In the genomic region with DNA sequence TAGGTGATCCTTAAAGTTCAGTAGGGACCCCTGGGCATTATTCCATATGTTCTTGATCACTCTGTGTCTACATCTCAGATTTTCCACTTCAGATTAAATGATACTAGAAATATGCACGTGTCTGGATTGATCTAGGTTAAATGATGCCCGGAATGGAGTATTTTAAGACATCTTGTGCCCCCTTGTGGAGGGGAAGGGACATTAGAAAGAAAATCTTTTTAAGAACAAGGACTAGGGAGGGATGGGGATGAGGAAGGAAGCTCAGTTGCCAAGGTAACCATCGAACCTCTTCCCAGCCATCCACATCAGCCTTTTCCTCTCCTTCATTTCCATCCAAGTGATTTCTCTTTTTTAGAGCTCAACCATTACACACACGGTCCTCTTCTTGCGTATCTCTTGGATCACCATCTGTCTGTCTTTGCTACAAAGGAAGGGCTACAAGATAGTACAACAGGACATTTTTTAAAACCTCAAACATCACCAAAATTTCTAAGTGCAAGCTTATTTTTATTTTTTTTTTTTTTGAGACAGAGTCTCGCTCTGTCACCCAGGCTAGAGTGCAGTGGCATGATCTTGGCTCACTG, we compare ENCODE assay signal across 8 cellular contexts. TPM values are rescaled to one million over a fixed set of nuclear protein-coding genes. Genes with fewer than 3 reads are reported as not detected.
A peak's percentile ranks its signal among the peaks of the same experiment; 100 is the strongest.
DNase-seq lines count a peak whose midpoint lies in the region; ATAC-seq and TF ChIP-seq lines count a peak whose summit lies in the region.

No MANE protein-coding gene starts in this region.

- in situ Hi-C loops in SK-MEL-5 (cut with HindIII; ENCODE audit: low pct_unique_long_range_greater_than_20kb, low sequenced_read_pairs) = loop anchor here (25.0 kb wide), 1 partner anchor 449 kb away; no protein-coding TSS in a partner anchor

- peak; percentile 28 to 73 (median 58) for TF ChIP-seq CTCF in dorsolateral prefrontal cortex (IDR thresholded peaks at IDR 0.05 in 54 of 56, conservative IDR thresholded peaks at IDR 0.05 in 2 of 56; ENCODE audit: low read depth in 1 of 56, partially characterized antibody in 56 of 56)

- no peak overlapping the region for H3K4me3 ChIP-seq in dorsolateral prefrontal cortex

- intact Hi-C loops in dorsolateral prefrontal cortex (cut with DNase I) = no loop called here

- H3K27ac ChIP-seq in dorsolateral prefrontal cortex = no peak overlapping the region

- peaks cover 0 to 63% (median 11%) of the 10 kb centered on the region in 45 donors for H3K27me3 ChIP-seq in dorsolateral prefrontal cortex

- DNase-seq in NOMO-1 treated with DMSO at 0.1 percent for 48 hours (lab: John Stamatoyannopoulos, UW; ENCODE audit: unreplicated experiment) (peak; percentile 15), NOMO-1 treated with dmso at 0.1 percent for 144 hours (lab: John Stamatoyannopoulos, UW; ENCODE audit: unreplicated experiment) (no peak), HT1080 (ENCODE audit: low read depth) (peak; percentile 84), SK-MEL-5 (ENCODE audit: low read depth, low spot score) (peak; percentile 85), dorsolateral prefrontal cortex (peak in 2 of 10 donors; percentile 28 to 31), middle frontal gyrus (ENCODE audit: extremely low spot score, low spot score) (peak; percentile 27)

- ATAC-seq in GM19455 (IDR thresholded peaks at IDR 0.05; ENCODE audit: unreplicated experiment) (no peak), HG03460 (IDR thresholded peaks at IDR 0.05; ENCODE audit: unreplicated experiment) (no peak)

RNA-seq across cellular contexts. Expression of gene PRSS2, which starts 40.5 kb away (rescaled TPM):
- total RNA-seq in HT1080 (2014; rRNA removed; shearing (Covaris generic)) = not detected in 2 replicates
- not detected in 2 replicates for polyA plus RNA-seq in HT1080 (2015; cell fraction: cytosol; rRNA removed)
- not detected in 2 replicates for polyA plus RNA-seq in HT1080 (2015; cell fraction: nucleus; rRNA removed)
- total RNA-seq in SK-MEL-5 (2014; rRNA removed; shearing (Covaris generic)) = not detected in 2 replicates
- not detected in 2 replicates for polyA plus RNA-seq in SK-MEL-5 (2015; cell fraction: cytosol; rRNA removed)
- polyA plus RNA-seq in SK-MEL-5 (2015; cell fraction: nucleus; rRNA removed) = not detected in 2 replicates
- total RNA-seq in dorsolateral prefrontal cortex = not detected

RNA-seq across cellular contexts. Expression of gene EPHB6, which starts 43.6 kb away (rescaled TPM):
- 1.5 and 4.0 TPM in 2 replicates for total RNA-seq in HT1080 (2014; rRNA removed; shearing (Covaris generic))
- polyA plus RNA-seq in HT1080 (2015; cell fraction: cytosol; rRNA removed) = 2.7 and 3.8 TPM in 2 replicates
- polyA plus RNA-seq in HT1080 (2015; cell fraction: nucleus; rRNA removed) = 8.2 and 11.4 TPM in 2 replicates
- total RNA-seq in SK-MEL-5 (2014; rRNA removed; shearing (Covaris generic)) = 0.48 and 0.59 TPM in 2 replicates
- polyA plus RNA-seq in SK-MEL-5 (2015; cell fraction: cytosol; rRNA removed) = 1.4 and 2.9 TPM in 2 replicates
- 2.0 and 11.1 TPM in 2 replicates for polyA plus RNA-seq in SK-MEL-5 (2015; cell fraction: nucleus; rRNA removed)
- 100 to 1,000 TPM in 119 of 120 experiments, 10 to 100 TPM in 1; 87.8 to 336 (median 232) TPM for total RNA-seq in dorsolateral prefrontal cortex

Comparison
In these comparisons a context has a peak if more than half of its experiments do, and no peak if none do; other contexts are left out.
1. RNA of gene EPHB6, which starts 43.6 kb away (total RNA-seq): 87.8 to 336 TPM in dorsolateral prefrontal cortex; 1.5 to 4.0 TPM in HT1080 and 0.48 to 0.59 TPM in SK-MEL-5; every median in the first group is over 10 times any median in the second.